ENCODE assay signal across 26 cellular contexts in the genomic region with DNA sequence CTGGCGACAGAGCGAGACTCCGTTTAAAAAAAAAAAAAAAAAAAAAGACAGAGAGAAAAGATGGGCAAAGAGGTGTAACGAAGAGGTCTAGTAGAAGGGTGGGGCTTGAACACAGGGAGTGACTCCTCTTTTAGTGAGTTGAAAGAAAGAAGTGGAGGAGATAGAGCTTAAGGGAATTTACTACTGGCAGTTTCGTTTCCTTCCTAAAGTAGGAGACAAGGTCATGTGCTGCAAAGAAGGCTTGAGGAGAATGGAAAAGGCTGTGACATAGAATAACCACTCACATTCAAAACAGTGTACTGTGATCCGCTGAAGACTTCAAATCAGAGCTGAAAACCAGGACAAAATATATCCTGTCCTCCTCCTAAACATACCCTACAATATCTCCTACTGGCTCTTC.
"Had no signal": no experiment of that assay in that cellular context is flagged by ENCODE, and none has a peak within 500 bp of the region (broad histone marks: within the 10 kb centered on the region; RNA-seq: fewer than 3 reads in every experiment).

No MANE protein-coding gene starts in this region.

- DNase-seq: activated CD4-positive, alpha-beta T cell treated with anti-CD3 and anti-CD28 coated beads for 4 hours; activated CD4-positive, alpha-beta T cell treated with anti-CD3 and anti-CD28 coated beads, Interleukin-2, amount 50 U/mL, for 4 hours; activated effector memory CD4-positive, alpha-beta T cell treated with Interleukin-2 at 50 U/mL for 16 hours; activated naive CD4-positive, alpha-beta T cell treated with Interleukin-2 at 50 U/mL for 16 hours; activated T-cell treated with anti-CD3 and anti-CD28 coated beads for 4 hours; anterior cingulate cortex; endodermal cell; foreskin keratinocyte; islet precursor cell; left ventricle myocardium superior; mammary epithelial cell; naive B cell; nephron progenitor cell; retina; stimulated activated CD4-positive, alpha-beta T cell treated with anti-CD3 and anti-CD28 coated beads, Interleukin-12 subunit alpha, Interleukin-12 subunit beta, amount 100 ng/mL, for 4 hours; stimulated activated CD4-positive, alpha-beta T cell treated with anti-CD3 and anti-CD28 coated beads, Interleukin-4, amount 100 ng/mL, for 24 hours; substantia nigra had no signal

- H3K9me3 ChIP-seq: esophagus muscularis mucosa, neutrophil, prostate gland, vagina had no signal

- FAIRE-seq: bronchial epithelial cell had no signal

- H3K27ac ChIP-seq: esophagus muscularis mucosa, foreskin keratinocyte, neutrophil, prostate gland, vagina, VCaP had no signal

- H3K4me3 ChIP-seq: esophagus muscularis mucosa, prostate gland, skin epidermis, vagina had no signal

- ATAC-seq: foreskin keratinocyte; left ventricle myocardium superior; sciatic nerve; stimulated activated effector memory CD8-positive, alpha-beta T cell treated with anti-CD3 and anti-CD28 coated beads, Interleukin-12 subunit alpha, Interleukin-12 subunit beta, amount 100 ng/mL, for 72 hours had no signal

- H3K36me3 ChIP-seq: esophagus muscularis mucosa, neutrophil, prostate gland, vagina had no signal

- H3K4me1 ChIP-seq: esophagus muscularis mucosa, foreskin keratinocyte, prostate gland, vagina had no signal

- H3K27me3 ChIP-seq: esophagus muscularis mucosa, neutrophil, vagina had no signal
